ENCODE assay signal across 20 cellular contexts in genomic region chr18:48337053-48337452, GRCh38.
"Had no signal": no experiment of that assay in that cellular context is flagged by ENCODE, and none has a peak within 500 bp of the region (broad histone marks: within the 10 kb centered on the region; RNA-seq: fewer than 3 reads in every experiment).

No MANE protein-coding gene starts in this region.

- H3K27ac ChIP-seq: colonic mucosa, neural progenitor cell, psoas muscle, stomach, vagina had no signal

- H3K9me3 ChIP-seq: colonic mucosa, mucosa of descending colon, psoas muscle, stomach, vagina had no signal

- ATAC-seq: naive thymus-derived CD4-positive, alpha-beta T cell; psoas muscle had no signal

- H3K36me3 ChIP-seq: colonic mucosa, neural progenitor cell, stomach, vagina had no signal

- H3K4me1 ChIP-seq: colonic mucosa, psoas muscle, vagina had no signal

- H3K4me3 ChIP-seq: colonic mucosa, mucosa of descending colon, neural progenitor cell, psoas muscle, stomach, vagina had no signal

- DNase-seq: central memory CD4-positive, alpha-beta T cell; colonic mucosa; hypothalamus; immature natural killer cell; kidney glomerular epithelial cell; left ventricle myocardium superior; mesenchymal stem cell; mucosa of descending colon; naive thymus-derived CD4-positive, alpha-beta T cell; psoas muscle; right cardiac atrium; small intestine; stimulated activated CD4-positive, alpha-beta T cell treated with anti-CD3 and anti-CD28 coated beads, Interleukin-12 subunit alpha, Interleukin-12 subunit beta, amount 100 ng/mL, for 4 hours; stimulated activated CD4-positive, alpha-beta T cell treated with anti-CD3 and anti-CD28 coated beads, Interleukin-1b, Interleukin-23, amount 100 ng/mL, for 48 hours; stimulated activated CD4-positive, alpha-beta T cell treated with anti-CD3 and anti-CD28 coated beads, Interleukin-4, amount 100 ng/mL, for 1 hour; stimulated activated CD8-positive, alpha-beta memory T cell treated with anti-CD3 and anti-CD28 coated beads, Interleukin-4, amount 100 ng/mL, for 48 hours; stimulated activated naive CD4-positive, alpha-beta T cell; stomach had no signal

- H3K27me3 ChIP-seq: colonic mucosa, neural progenitor cell, vagina had no signal
